In the genomic region with DNA sequence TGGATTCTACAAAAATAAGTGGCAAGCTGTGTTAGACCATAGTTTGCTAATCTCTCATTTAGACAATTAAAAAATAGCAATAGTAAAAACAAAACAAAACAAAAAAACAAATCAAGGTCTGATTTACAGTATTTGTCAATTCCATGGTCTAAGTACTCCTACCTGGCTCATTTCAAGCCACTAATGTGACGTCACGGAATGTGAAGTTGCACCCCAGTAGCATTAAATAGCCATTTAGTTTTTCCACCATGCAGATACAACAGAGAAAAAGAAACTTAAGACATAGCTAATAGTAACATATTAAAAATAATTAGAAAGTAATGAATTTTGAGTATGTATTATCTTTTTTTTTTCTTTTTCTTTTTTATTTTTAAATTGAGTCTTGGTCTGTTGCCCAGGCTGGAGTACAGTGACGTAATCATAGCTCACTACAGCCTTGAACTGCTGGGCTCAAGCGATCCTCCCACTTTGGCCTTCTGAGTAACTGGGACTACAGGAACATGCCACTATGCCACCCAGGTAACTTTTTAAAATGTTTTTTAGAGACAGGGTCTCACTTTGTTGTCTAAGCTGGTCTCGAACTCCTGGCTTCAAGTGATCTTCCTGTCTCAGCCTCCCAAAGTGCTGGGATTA, we compare ENCODE assay signal across 28 cellular contexts.
"Had no signal": no experiment of that assay in that cellular context is flagged by ENCODE, and none has a peak within 500 bp of the region (broad histone marks: within the 10 kb centered on the region; RNA-seq: fewer than 3 reads in every experiment).

No MANE protein-coding gene starts in this region.

- H3K4me3 ChIP-seq: coronary artery, esophagus squamous epithelium, gastroesophageal sphincter, heart left ventricle, hepatocyte, left lung, neural progenitor cell, prostate gland, right atrium auricular region, smooth muscle cell, suprapubic skin, transverse colon, upper lobe of right lung, uterus had no signal

- DNase-seq: dermis blood vessel endothelial cell; effector memory CD4-positive, alpha-beta T cell; erythroblast; esophagus squamous epithelium; heart left ventricle; kidney; left lung; mesendoderm; midbrain; naive thymus-derived CD4-positive, alpha-beta T cell; stimulated activated CD4-positive, alpha-beta T cell treated with anti-CD3 and anti-CD28 coated beads, Interleukin-12 subunit alpha, Interleukin-12 subunit beta, amount 100 ng/mL, for 4 hours; stimulated activated CD4-positive, alpha-beta T cell treated with anti-CD3 and anti-CD28 coated beads, Interleukin-1b, Interleukin-23, amount 100 ng/mL, for 48 hours; stimulated activated CD4-positive, alpha-beta T cell treated with anti-CD3 and anti-CD28 coated beads, Interleukin-4, amount 100 ng/mL, for 1 hour; stimulated activated CD8-positive, alpha-beta memory T cell treated with anti-CD3 and anti-CD28 coated beads, Interleukin-4, amount 100 ng/mL, for 48 hours; stimulated activated naive CD4-positive, alpha-beta T cell; stimulated activated naive CD8-positive, alpha-beta T cell treated with anti-CD3 and anti-CD28 coated beads, Interleukin-15, amount 100 ng/mL, for 72 hours; transverse colon; upper lobe of right lung; uterus had no signal

- H3K27me3 ChIP-seq: esophagus squamous epithelium, gastroesophageal sphincter, heart left ventricle, hepatocyte, left lung, neural progenitor cell, right atrium auricular region, suprapubic skin, upper lobe of right lung, uterus had no signal

- H3K27ac ChIP-seq: coronary artery, esophagus squamous epithelium, gastroesophageal sphincter, heart left ventricle, hepatocyte, left lung, neural progenitor cell, prostate gland, right atrium auricular region, suprapubic skin, transverse colon, upper lobe of right lung, uterus had no signal

- H3K4me1 ChIP-seq: esophagus squamous epithelium, gastroesophageal sphincter, heart left ventricle, left lung, prostate gland, right atrium auricular region, suprapubic skin, transverse colon, upper lobe of right lung, uterus had no signal

- H3K36me3 ChIP-seq: esophagus squamous epithelium, gastroesophageal sphincter, heart left ventricle, left lung, neural progenitor cell, prostate gland, right atrium auricular region, suprapubic skin, transverse colon, upper lobe of right lung, uterus had no signal

- ATAC-seq: gastroesophageal sphincter; heart left ventricle; left lung; naive thymus-derived CD4-positive, alpha-beta T cell; sciatic nerve; stimulated activated naive CD8-positive, alpha-beta T cell treated with anti-CD3 and anti-CD28 coated beads, Interleukin-15, amount 100 ng/mL, for 72 hours; upper lobe of right lung had no signal

- H3K9me3 ChIP-seq: prostate gland, suprapubic skin, uterus had no signal
